8 cellular contexts compared by ENCODE assay signal in genomic region chr14:50859296-50859624, GRCh38. TPM values are rescaled to one million over a fixed set of nuclear protein-coding genes. Genes with fewer than 3 reads are reported as not detected.
DNase-seq lines count a peak whose midpoint lies in the region; ATAC-seq, FAIRE-seq and TF ChIP-seq lines count a peak whose summit lies in the region.

No MANE protein-coding gene starts in this region.

- in situ Hi-C loops in gastrocnemius medialis (cut with MboI; ENCODE audit: low sequenced_read_pairs in 4 of 4), result loop anchor here in 2 of 4 donors (5.0 to 10.0 kb wide), 3 partner anchors 74 to 257 kb away; no protein-coding TSS in a partner anchor

- TF ChIP-seq CTCF in GM12875 (IDR thresholded peaks at IDR 0.05; ENCODE audit: borderline replicate concordance, insufficient read depth, low read depth, low read length) (no peak), gastrocnemius medialis (IDR thresholded peaks at IDR 0.05 in 4 of 5, conservative IDR thresholded peaks at IDR 0.05 in 1 of 5) (no peak)

- no peak for DNase-seq in Karpas-422
- DNase-seq in gastrocnemius medialis, result no peak
- no peak for DNase-seq in stimulated activated CD4-positive, alpha-beta T cell treated with anti-CD3 and anti-CD28 coated beads, Interleukin-1b, Interleukin-23, amount 100 ng/mL, for 48 hours
- DNase-seq in NCI-H1930 (lab: John Stamatoyannopoulos, UW), result no peak
- no peak for DNase-seq in cortex of kidney (lab: John Stamatoyannopoulos, UW)
- DNase-seq in small intestine, result no peak

- no peak for FAIRE-seq in small intestine (lab: Jason Lieb, UNC)

- H3K79me2 ChIP-seq in Karpas-422 (ENCODE audit: low read length), result no peaks in the 10 kb centered on the region

- no peaks in the 10 kb centered on the region for H3K9me2 ChIP-seq in Karpas-422 (replicated peaks; ENCODE audit: insufficient read depth, low read length)

- H3K9ac ChIP-seq in Karpas-422 (ENCODE audit: low read length) (peak overlapping the region; percentile 64), duodenal mucosa (ENCODE audit: low read depth in 1 of 2, low read length in 2 of 2) (peak overlapping the region; percentile 30 to 44)

- 7 to 40% (median 33%) methylated on average over 1 of the region's 1 CpG for WGBS in small intestine, 3 donors

- intact Hi-C loops in gastrocnemius medialis (cut with DNase I; ENCODE audit: low total_unique reads), result no loop called here

- H3K36me3 ChIP-seq in Karpas-422 (ENCODE audit: insufficient read depth, low read length) (no peaks in the 10 kb centered on the region), duodenal mucosa (ENCODE audit: control insufficient read depth in 1 of 2, insufficient read depth in 2 of 2, low read length in 2 of 2) (no peaks in the 10 kb centered on the region), gastrocnemius medialis (no peaks in the 10 kb centered on the region), small intestine (ENCODE audit: control insufficient read depth in 2 of 2, insufficient read depth in 2 of 2, low read length in 2 of 2) (no peaks in the 10 kb centered on the region)

- TF ChIP-seq POLR2A in gastrocnemius medialis (IDR thresholded peaks at IDR 0.05), result no peak

- no peaks in the 10 kb centered on the region for H4K20me1 ChIP-seq in Karpas-422 (ENCODE audit: insufficient read depth, low read depth, low read length)

- H3K9me3 ChIP-seq in Karpas-422 (ENCODE audit: low read length) (no peaks in the 10 kb centered on the region), duodenal mucosa (ENCODE audit: control insufficient read depth in 1 of 2, low read length in 2 of 2) (no peaks in the 10 kb centered on the region), gastrocnemius medialis (no peaks in the 10 kb centered on the region), small intestine (ENCODE audit: control insufficient read depth, low read depth) (no peaks in the 10 kb centered on the region)

- peak overlapping the region; percentile 90 for H3K4me2 ChIP-seq in Karpas-422 (ENCODE audit: low read depth, low read length, poor library complexity, severe bottlenecking)

- no peaks in the 10 kb centered on the region for H3K27me3 ChIP-seq in Karpas-422 (ENCODE audit: low read length)
- no peaks in the 10 kb centered on the region for H3K27me3 ChIP-seq in duodenal mucosa (ENCODE audit: control insufficient read depth in 1 of 2, insufficient read depth in 2 of 2, low read length in 2 of 2)
- H3K27me3 ChIP-seq in gastrocnemius medialis, result no peaks in the 10 kb centered on the region
- no peaks in the 10 kb centered on the region for H3K27me3 ChIP-seq in small intestine (ENCODE audit: control insufficient read depth in 2 of 2, insufficient read depth in 2 of 2, low read length in 2 of 2)

- H3K4me3 ChIP-seq in GM12875 (ENCODE audit: low read depth, low read length) (peak overlapping the region; percentile 53), Karpas-422 (ENCODE audit: low read length) (peak overlapping the region; percentile 76), duodenal mucosa (ENCODE audit: low read depth in 1 of 2, low read length in 2 of 2) (peak overlapping the region; percentile 47 to 76), gastrocnemius medialis (peak overlapping the region; percentile 59 to 61 (median 60)), small intestine (ENCODE audit: low read depth in 1 of 2, low read length in 2 of 2) (no peak overlapping the region)

- H3K4me1 ChIP-seq in Karpas-422 (ENCODE audit: low read length) (peaks cover 15% of the 10 kb centered on the region), duodenal mucosa (ENCODE audit: control insufficient read depth in 1 of 2, insufficient read depth in 2 of 2, low read length in 2 of 2) (peaks cover 5 to 9% of the 10 kb centered on the region in 2 donors), gastrocnemius medialis (peaks cover 9 to 10% of the 10 kb centered on the region in 2 donors), small intestine (ENCODE audit: control insufficient read depth in 2 of 2, insufficient read depth in 1 of 2, low read depth in 1 of 2, low read length in 1 of 2) (no peaks in the 10 kb centered on the region)

- H3K27ac ChIP-seq in Karpas-422 (ENCODE audit: low read length) (no peak overlapping the region), duodenal mucosa (ENCODE audit: low read depth, low read length) (no peak overlapping the region), gastrocnemius medialis (peak overlapping the region; percentile 36 to 73 (median 66)), small intestine (ENCODE audit: low read depth in 1 of 2, low read length in 1 of 2) (no peak overlapping the region)

- no peak for ATAC-seq in gastrocnemius medialis

- peak overlapping the region; percentile 77 for H2AFZ ChIP-seq in Karpas-422 (ENCODE audit: low read length)

RNA-seq across cellular contexts. Expression of gene ABHD12B, which starts 12.6 kb away (rescaled TPM):
- total RNA-seq in Karpas-422 (2014; rRNA removed; shearing (Covaris generic); ENCODE audit: low replicate concordance), result not detected in 2 replicates
- total RNA-seq in gastrocnemius medialis, result not detected
- polyA plus RNA-seq in small intestine, result under 1 TPM in 1 of 3 donors, not detected in 2; 0.07 TPM

RNA-seq across cellular contexts. Expression of gene NIN, which starts 28.3 kb away (rescaled TPM):
- total RNA-seq in Karpas-422 (2014; rRNA removed; shearing (Covaris generic); ENCODE audit: low replicate concordance), result 59.4 and 85.6 TPM in 2 replicates
- 10 to 100 TPM; 16.2 to 49.3 (median 29.2) TPM for total RNA-seq in gastrocnemius medialis
- polyA plus RNA-seq in small intestine, result 1 to 10 TPM; 1.9 to 4.4 (median 3.1) TPM

Comparison
In these comparisons a context has a peak if more than half of its experiments do, and no peak if none do; other contexts are left out.
1. H3K4me3 ChIP-seq: peak in GM12875 (single experiment), Karpas-422 (single experiment), duodenal mucosa (2 of 2) and gastrocnemius medialis (4 of 4); none in small intestine (0 of 2).
2. H3K27ac ChIP-seq: peak in gastrocnemius medialis (4 of 4); none in Karpas-422 (single experiment), duodenal mucosa (single experiment) and small intestine (0 of 2).